ENCODE assay signal across 1 cellular context in genomic region chr6:170464524-170464979, GRCh38.
TF ChIP-seq lines count a peak whose summit lies in the region.

No MANE protein-coding gene starts in this region.

TF ChIP-seq in H1, 55 proteins besides CTCF, POLR2A, EP300 and RAD21:
- 0 out of 2 replicates have a peak, but pooled peaks have one; percentile 35 for TF ChIP-seq EGR1 (IDR thresholded peaks at IDR 0.05; ENCODE audit: borderline replicate concordance, low read depth, low read length)
- TF ChIP-seq CBX8 (IDR thresholded peaks at IDR 0.05; ENCODE audit: borderline replicate concordance, low read depth, low read length) = no peak
- TF ChIP-seq TAF1 (IDR thresholded peaks at IDR 0.05; ENCODE audit: low read depth, low read length) = no peak
- TF ChIP-seq, protein P1, sequence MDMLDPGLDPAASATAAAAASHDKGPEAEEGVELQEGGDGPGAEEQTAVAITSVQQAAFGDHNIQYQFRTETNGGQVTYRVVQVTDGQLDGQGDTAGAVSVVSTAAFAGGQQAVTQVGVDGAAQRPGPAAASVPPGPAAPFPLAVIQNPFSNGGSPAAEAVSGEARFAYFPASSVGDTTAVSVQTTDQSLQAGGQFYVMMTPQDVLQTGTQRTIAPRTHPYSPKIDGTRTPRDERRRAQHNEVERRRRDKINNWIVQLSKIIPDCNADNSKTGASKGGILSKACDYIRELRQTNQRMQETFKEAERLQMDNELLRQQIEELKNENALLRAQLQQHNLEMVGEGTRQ (IDR thresholded peaks at IDR 0.05; ENCODE audit: low read length) = no peak
